ENCODE assay signal across 8 cellular contexts in genomic region chr1:147928236-147929132, GRCh38. TPM values are rescaled to one million over a fixed set of nuclear protein-coding genes. Genes with fewer than 3 reads are reported as not detected.
DNase-seq lines count a peak whose midpoint lies in the region; ATAC-seq and TF ChIP-seq lines count a peak whose summit lies in the region.
"Not testable (repeated sequence)": the region's sequence is repeated elsewhere in the genome, so short reads cannot be mapped to it uniquely, and the experiment has no call there.

GPR89B (plus strand) TSS chr1:147928420; CDS start chr1:147928537, 117 bp downstream.

- not testable (repeated sequence) for H3K27ac ChIP-seq in ACC112 (ENCODE audit: low read depth, low read length)
- H3K27ac ChIP-seq in VCaP (peak within 1 kb of the TSS; percentile 59), mammary epithelial cell (ENCODE audit: insufficient read depth, low read depth, low read length) (peak within 1 kb of the TSS; percentile 60), skin epidermis (peak within 1 kb of the TSS; percentile 13 to 87 (median 80))

- 2% methylated on average over 23 of the region's 72 CpGs for WGBS in mammary epithelial cell (ENCODE audit: low coverage, missing lambda C conversion rate)

- dilution Hi-C loops in mammary epithelial cell (cut with HindIII; ENCODE audit: low sequenced_read_pairs) = not testable (repeated sequence)

- H3K9me3 ChIP-seq in mammary epithelial cell (replicated peaks; ENCODE audit: insufficient read depth, low read length) = not testable (repeated sequence)

- intact Hi-C loops in mammary epithelial cell (cut with micrococcal nuclease) = not testable (repeated sequence)

- H4K20me1 ChIP-seq in mammary epithelial cell (ENCODE audit: insufficient read depth, low read length) = not testable (repeated sequence)

- ATAC-seq in GM18870 (IDR thresholded peaks at IDR 0.05; ENCODE audit: unreplicated experiment) (peak; percentile 84), HG03135 (IDR thresholded peaks at IDR 0.05; ENCODE audit: unreplicated experiment) (peak; percentile 97)

- in situ Hi-C loops in mammary epithelial cell (cut with MboI; ENCODE audit: low sequenced_read_pairs in 2 of 2) = not testable (repeated sequence)

- not testable (repeated sequence) for TF ChIP-seq CTCF in VCaP (conservative IDR thresholded peaks at IDR 0.05); mammary epithelial cell (conservative IDR thresholded peaks at IDR 0.05 in 1 of 2, IDR thresholded peaks at IDR 0.05 in 1 of 2; ENCODE audit: extremely low read depth in 1 of 2, insufficient read depth in 1 of 2, low read depth in 1 of 2, low read length in 2 of 2)

- H3K9ac ChIP-seq in mammary epithelial cell (ENCODE audit: insufficient read depth, low read length) = peak within 1 kb of the TSS; percentile 61

- H3K4me3 ChIP-seq in ACC112 (ENCODE audit: low read depth, low read length) (peak within 1 kb of the TSS; percentile 93), mammary epithelial cell (replicated peaks in 1 of 3; ENCODE audit: insufficient read depth in 1 of 3, low read depth in 2 of 3, low read length in 3 of 3) (peak within 1 kb of the TSS; percentile 61 to 78 (median 75)), skin epidermis (peak within 1 kb of the TSS; percentile 72 to 94 (median 86))

- H3K4me1 ChIP-seq in ACC112 (ENCODE audit: control insufficient read depth, insufficient read depth, low read length, unreplicated experiment); mammary epithelial cell (ENCODE audit: insufficient read depth, low read length): not testable (repeated sequence)

- not testable (repeated sequence) for H3K79me2 ChIP-seq in ACC112 (ENCODE audit: control insufficient read depth, insufficient read depth, low read length, unreplicated experiment)
- H3K79me2 ChIP-seq in mammary epithelial cell (ENCODE audit: insufficient read depth, low read length) = peaks cover 14% of the 10 kb centered on the region

- H3K4me2 ChIP-seq in mammary epithelial cell (ENCODE audit: insufficient read depth, low read depth, low read length) = peak within 1 kb of the TSS; percentile 71

- peak within 1 kb of the TSS; percentile 2 for H2AFZ ChIP-seq in ACC112 (ENCODE audit: low read length, unreplicated experiment)
- peak within 1 kb of the TSS; percentile 97 for H2AFZ ChIP-seq in mammary epithelial cell (ENCODE audit: low read depth, low read length)

- not testable (repeated sequence) for H3K27me3 ChIP-seq in ACC112 (ENCODE audit: insufficient read depth, low read length); mammary epithelial cell (ENCODE audit: insufficient read depth, low read length)

- not testable (repeated sequence) for BruUV-seq in mammary epithelial cell (replicated peaks; lab: Mats Ljungman, UMichigan)

- CTCF ChIA-PET in mammary epithelial cell (lab: Charles Lee; ENCODE audit: low non-redundant PET) = interaction anchor here (0.6 kb wide), 1 partner anchor 1896 kb away, joined by 7 read pairs; no protein-coding TSS in a partner anchor

- peak; percentile 95 for DNase-seq in NCI-H2196 (lab: John Stamatoyannopoulos, UW; ENCODE audit: unreplicated experiment)
- peak; percentile 87 for DNase-seq in mammary epithelial cell
- DNase-seq in iPS-NIHi11 (ENCODE audit: low spot score) = peak; percentile 86

- H3K36me3 ChIP-seq in ACC112 (ENCODE audit: insufficient read depth, low read length); mammary epithelial cell (ENCODE audit: insufficient read depth, low read length): not testable (repeated sequence)

RNA-seq across cellular contexts. Expression of gene GPR89B, which starts in this region (rescaled TPM):
- 10 to 100 TPM; 12.7 to 36.0 TPM for total RNA-seq in mammary epithelial cell
- polyA plus RNA-seq in mammary epithelial cell = 10.2 TPM
- 39.7 TPM for polyA minus RNA-seq in mammary epithelial cell
